2 cellular contexts compared by ENCODE assay signal in the genomic region with DNA sequence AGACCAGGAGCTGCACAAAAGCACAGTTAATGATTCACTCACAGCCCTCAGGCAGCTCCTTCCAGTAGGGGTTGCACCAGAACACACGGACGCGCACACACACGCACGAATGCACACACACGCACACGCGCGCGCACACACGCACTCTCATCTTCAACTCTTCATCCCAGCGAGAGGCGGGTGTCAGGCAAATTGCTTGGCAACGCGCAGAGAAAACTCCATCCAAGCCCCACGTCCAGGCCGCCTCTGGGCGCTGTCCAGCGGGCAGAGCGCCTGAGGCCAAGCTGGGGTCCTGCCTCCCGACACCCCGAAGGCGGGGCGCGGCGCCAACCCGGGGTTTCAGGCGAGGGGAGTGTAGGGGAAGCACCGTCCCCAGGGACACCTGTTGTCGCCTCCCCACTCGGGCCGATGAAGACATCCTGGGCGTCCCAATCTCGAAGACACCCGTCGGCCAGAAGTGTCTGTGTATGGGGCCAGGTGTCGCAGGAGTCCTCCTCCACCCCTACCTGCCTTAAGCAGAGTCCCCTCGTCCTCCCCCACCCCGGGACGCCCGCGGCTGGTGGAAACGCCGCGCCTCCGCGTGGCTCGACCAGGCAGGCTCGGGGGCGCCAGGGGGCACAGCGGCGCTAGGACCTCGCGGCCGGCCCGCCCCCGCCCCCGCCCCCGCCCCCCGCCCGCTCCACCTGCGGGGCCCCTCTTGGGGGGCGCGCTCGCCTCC.
TF ChIP-seq lines count a peak whose summit lies in the region.

No MANE protein-coding gene starts in this region.

TF ChIP-seq in WTC11, 78 proteins besides CTCF, POLR2A, EP300 and RAD21 (continues in another document):
- TF ChIP-seq, protein P1, sequence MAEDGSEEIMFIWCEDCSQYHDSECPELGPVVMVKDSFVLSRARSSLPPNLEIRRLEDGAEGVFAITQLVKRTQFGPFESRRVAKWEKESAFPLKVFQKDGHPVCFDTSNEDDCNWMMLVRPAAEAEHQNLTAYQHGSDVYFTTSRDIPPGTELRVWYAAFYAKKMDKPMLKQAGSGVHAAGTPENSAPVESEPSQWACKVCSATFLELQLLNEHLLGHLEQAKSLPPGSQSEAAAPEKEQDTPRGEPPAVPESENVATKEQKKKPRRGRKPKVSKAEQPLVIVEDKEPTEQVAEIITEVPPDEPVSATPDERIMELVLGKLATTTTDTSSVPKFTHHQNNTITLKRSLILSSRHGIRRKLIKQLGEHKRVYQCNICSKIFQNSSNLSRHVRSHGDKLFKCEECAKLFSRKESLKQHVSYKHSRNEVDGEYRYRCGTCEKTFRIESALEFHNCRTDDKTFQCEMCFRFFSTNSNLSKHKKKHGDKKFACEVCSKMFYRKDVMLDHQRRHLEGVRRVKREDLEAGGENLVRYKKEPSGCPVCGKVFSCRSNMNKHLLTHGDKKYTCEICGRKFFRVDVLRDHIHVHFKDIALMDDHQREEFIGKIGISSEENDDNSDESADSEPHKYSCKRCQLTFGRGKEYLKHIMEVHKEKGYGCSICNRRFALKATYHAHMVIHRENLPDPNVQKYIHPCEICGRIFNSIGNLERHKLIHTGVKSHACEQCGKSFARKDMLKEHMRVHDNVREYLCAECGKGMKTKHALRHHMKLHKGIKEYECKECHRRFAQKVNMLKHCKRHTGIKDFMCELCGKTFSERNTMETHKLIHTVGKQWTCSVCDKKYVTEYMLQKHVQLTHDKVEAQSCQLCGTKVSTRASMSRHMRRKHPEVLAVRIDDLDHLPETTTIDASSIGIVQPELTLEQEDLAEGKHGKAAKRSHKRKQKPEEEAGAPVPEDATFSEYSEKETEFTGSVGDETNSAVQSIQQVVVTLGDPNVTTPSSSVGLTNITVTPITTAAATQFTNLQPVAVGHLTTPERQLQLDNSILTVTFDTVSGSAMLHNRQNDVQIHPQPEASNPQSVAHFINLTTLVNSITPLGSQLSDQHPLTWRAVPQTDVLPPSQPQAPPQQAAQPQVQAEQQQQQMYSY (CRISPR knock-in tag; IDR thresholded peaks at IDR 0.05) = peak; percentile 50; the same call in 1 of the 2 replicates
- TF ChIP-seq, protein P2, sequence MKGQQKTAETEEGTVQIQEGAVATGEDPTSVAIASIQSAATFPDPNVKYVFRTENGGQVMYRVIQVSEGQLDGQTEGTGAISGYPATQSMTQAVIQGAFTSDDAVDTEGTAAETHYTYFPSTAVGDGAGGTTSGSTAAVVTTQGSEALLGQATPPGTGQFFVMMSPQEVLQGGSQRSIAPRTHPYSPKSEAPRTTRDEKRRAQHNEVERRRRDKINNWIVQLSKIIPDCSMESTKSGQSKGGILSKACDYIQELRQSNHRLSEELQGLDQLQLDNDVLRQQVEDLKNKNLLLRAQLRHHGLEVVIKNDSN (CRISPR knock-in tag; IDR thresholded peaks at IDR 0.05) = peak; percentile 49; the same call in 1 of the 2 replicates
- TF ChIP-seq SMAD3 (CRISPR knock-in tag; IDR thresholded peaks at IDR 0.05; ENCODE audit: borderline replicate concordance) (peak; percentile 49; the same call in 1 of the 2 replicates), TEAD1 (CRISPR knock-in tag; IDR thresholded peaks at IDR 0.05) (0 out of 2 replicates have a peak, but pooled peaks have one; percentile 61), ETV6 (CRISPR knock-in tag; IDR thresholded peaks at IDR 0.05) (peak; percentile 34; the same call in 1 of the 2 replicates), SP1 (CRISPR knock-in tag; conservative IDR thresholded peaks at IDR 0.05) (no peak), CREB1 (CRISPR knock-in tag; IDR thresholded peaks at IDR 0.05) (0 out of 2 replicates have a peak, but pooled peaks have one; percentile 40), GABPB1 (CRISPR knock-in tag; IDR thresholded peaks at IDR 0.05) (peak; percentile 41; the same call in 1 of the 2 replicates), ZNF317 (CRISPR knock-in tag; IDR thresholded peaks at IDR 0.05; ENCODE audit: borderline replicate concordance, low read depth) (no peak), KAT7 (CRISPR knock-in tag; IDR thresholded peaks at IDR 0.05; ENCODE audit: borderline replicate concordance) (no peak), ZNF232 (CRISPR knock-in tag; IDR thresholded peaks at IDR 0.05) (0 out of 2 replicates have a peak, but pooled peaks have one; percentile 56), ZNF219 (CRISPR knock-in tag; IDR thresholded peaks at IDR 0.05; ENCODE audit: borderline replicate concordance) (0 out of 2 replicates have a peak, but pooled peaks have one; percentile 59), JUN (CRISPR knock-in tag; IDR thresholded peaks at IDR 0.05) (0 out of 2 replicates have a peak, but pooled peaks have one; percentile 69), NFATC4 (CRISPR knock-in tag; IDR thresholded peaks at IDR 0.05) (no peak), TP53 (CRISPR knock-in tag; IDR thresholded peaks at IDR 0.05) (no peak), CBFB (CRISPR knock-in tag; IDR thresholded peaks at IDR 0.05; ENCODE audit: low read depth) (no peak)
- TF ChIP-seq, protein P3, sequence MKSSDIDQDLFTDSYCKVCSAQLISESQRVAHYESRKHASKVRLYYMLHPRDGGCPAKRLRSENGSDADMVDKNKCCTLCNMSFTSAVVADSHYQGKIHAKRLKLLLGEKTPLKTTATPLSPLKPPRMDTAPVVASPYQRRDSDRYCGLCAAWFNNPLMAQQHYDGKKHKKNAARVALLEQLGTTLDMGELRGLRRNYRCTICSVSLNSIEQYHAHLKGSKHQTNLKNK (CRISPR knock-in tag; IDR thresholded peaks at IDR 0.05) = no peak
- TF ChIP-seq, protein P4, sequence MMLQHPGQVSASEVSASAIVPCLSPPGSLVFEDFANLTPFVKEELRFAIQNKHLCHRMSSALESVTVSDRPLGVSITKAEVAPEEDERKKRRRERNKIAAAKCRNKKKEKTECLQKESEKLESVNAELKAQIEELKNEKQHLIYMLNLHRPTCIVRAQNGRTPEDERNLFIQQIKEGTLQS (CRISPR knock-in tag; conservative IDR thresholded peaks at IDR 0.05) = no peak
- TF ChIP-seq, protein P5, sequence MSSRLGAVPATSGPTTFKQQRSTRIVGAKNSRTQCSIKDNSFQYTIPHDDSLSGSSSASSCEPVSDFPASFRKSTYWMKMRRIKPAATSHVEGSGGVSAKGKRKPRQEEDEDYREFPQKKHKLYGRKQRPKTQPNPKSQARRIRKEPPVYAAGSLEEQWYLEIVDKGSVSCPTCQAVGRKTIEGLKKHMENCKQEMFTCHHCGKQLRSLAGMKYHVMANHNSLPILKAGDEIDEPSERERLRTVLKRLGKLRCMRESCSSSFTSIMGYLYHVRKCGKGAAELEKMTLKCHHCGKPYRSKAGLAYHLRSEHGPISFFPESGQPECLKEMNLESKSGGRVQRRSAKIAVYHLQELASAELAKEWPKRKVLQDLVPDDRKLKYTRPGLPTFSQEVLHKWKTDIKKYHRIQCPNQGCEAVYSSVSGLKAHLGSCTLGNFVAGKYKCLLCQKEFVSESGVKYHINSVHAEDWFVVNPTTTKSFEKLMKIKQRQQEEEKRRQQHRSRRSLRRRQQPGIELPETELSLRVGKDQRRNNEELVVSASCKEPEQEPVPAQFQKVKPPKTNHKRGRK (CRISPR knock-in tag; IDR thresholded peaks at IDR 0.05; ENCODE audit: borderline replicate concordance) = 0 out of 2 replicates have a peak, but pooled peaks have one; percentile 39

TF ChIP-seq in H1, 55 proteins besides CTCF, POLR2A, EP300 and RAD21:
- TF ChIP-seq ASH2L (IDR thresholded peaks at IDR 0.05; ENCODE audit: low read length) (peak; percentile 52), NRF1 (IDR thresholded peaks at IDR 0.05; ENCODE audit: low read depth, low read length) (no peak), SAP30 (IDR thresholded peaks at IDR 0.05; ENCODE audit: insufficient read depth, insufficient replicate concordance, low read length) (peak; percentile 61), JUND (IDR thresholded peaks at IDR 0.05; ENCODE audit: low read length) (no peak), SP2 (IDR thresholded peaks at IDR 0.05; ENCODE audit: low read length) (no peak), SIN3A (conservative IDR thresholded peaks at IDR 0.05 in 1 of 2, IDR thresholded peaks at IDR 0.05 in 1 of 2; ENCODE audit: low read depth in 1 of 2, low read length in 2 of 2) (peak; percentile 91 to 94), CREB1 (IDR thresholded peaks at IDR 0.05) (0 out of 2 replicates have a peak, but pooled peaks have one; percentile 7), KDM4A (IDR thresholded peaks at IDR 0.05; ENCODE audit: low read depth, low read length, severe bottlenecking) (peak; percentile 67), HDAC6 (IDR thresholded peaks at IDR 0.05; ENCODE audit: low read depth, low read length) (no peak), FOSL1 (IDR thresholded peaks at IDR 0.05; ENCODE audit: insufficient read depth, low read depth, low read length) (0 out of 2 replicates have a peak, but pooled peaks have one; percentile 1), TEAD4 (IDR thresholded peaks at IDR 0.05; ENCODE audit: low read depth, low read length) (no peak), BACH1 (IDR thresholded peaks at IDR 0.05; ENCODE audit: low read length) (no peak), HDAC2 (IDR thresholded peaks at IDR 0.05; ENCODE audit: borderline replicate concordance in 1 of 2, low read depth in 2 of 2, low read length in 2 of 2) (peak; percentile 12 to 97; a peak in 1 of 4 replicates), KDM5A (IDR thresholded peaks at IDR 0.05; ENCODE audit: low read length) (no peak), MAFK (IDR thresholded peaks at IDR 0.05; ENCODE audit: low read depth, low read length) (no peak), POLR2AphosphoS5 (IDR thresholded peaks at IDR 0.05; ENCODE audit: low read depth, low read length) (no peak), POU5F1 (IDR thresholded peaks at IDR 0.05; ENCODE audit: low read depth, low read length) (no peak)
- TF ChIP-seq, protein P6, sequence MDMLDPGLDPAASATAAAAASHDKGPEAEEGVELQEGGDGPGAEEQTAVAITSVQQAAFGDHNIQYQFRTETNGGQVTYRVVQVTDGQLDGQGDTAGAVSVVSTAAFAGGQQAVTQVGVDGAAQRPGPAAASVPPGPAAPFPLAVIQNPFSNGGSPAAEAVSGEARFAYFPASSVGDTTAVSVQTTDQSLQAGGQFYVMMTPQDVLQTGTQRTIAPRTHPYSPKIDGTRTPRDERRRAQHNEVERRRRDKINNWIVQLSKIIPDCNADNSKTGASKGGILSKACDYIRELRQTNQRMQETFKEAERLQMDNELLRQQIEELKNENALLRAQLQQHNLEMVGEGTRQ (IDR thresholded peaks at IDR 0.05; ENCODE audit: low read length) = no peak
- TF ChIP-seq, protein P7, sequence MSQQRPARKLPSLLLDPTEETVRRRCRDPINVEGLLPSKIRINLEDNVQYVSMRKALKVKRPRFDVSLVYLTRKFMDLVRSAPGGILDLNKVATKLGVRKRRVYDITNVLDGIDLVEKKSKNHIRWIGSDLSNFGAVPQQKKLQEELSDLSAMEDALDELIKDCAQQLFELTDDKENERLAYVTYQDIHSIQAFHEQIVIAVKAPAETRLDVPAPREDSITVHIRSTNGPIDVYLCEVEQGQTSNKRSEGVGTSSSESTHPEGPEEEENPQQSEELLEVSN (IDR thresholded peaks at IDR 0.05) = no peak
- TF ChIP-seq, protein P4 (IDR thresholded peaks at IDR 0.05; ENCODE audit: insufficient read depth, low read depth, low read length) = no peak
